In genomic region chr3:160553829-160554228, GRCh38 we compare ENCODE assay signal across 2 cellular contexts.
TF ChIP-seq lines count a peak whose summit lies in the region.

No MANE protein-coding gene starts in this region.

TF ChIP-seq in GM23338, 12 proteins besides CTCF, POLR2A, EP300 and RAD21:
- no peak for TF ChIP-seq REST (IDR thresholded peaks at IDR 0.05; ENCODE audit: unreplicated experiment)
- no peak for TF ChIP-seq ZNF331 (CRISPR knock-in tag; IDR thresholded peaks at IDR 0.05; ENCODE audit: low read depth)
- TF ChIP-seq ETS1 (IDR thresholded peaks at IDR 0.05): no peak
- TF ChIP-seq CREB1 (CRISPR knock-in tag; IDR thresholded peaks at IDR 0.05; ENCODE audit: low read depth): no peak
- no peak for TF ChIP-seq EZH2 (IDR thresholded peaks at IDR 0.05; ENCODE audit: low read depth, unreplicated experiment)
- no peak for TF ChIP-seq STAT1 (IDR thresholded peaks at IDR 0.05; ENCODE audit: unreplicated experiment)
- TF ChIP-seq EZH2phosphoT487 (IDR thresholded peaks at IDR 0.05; ENCODE audit: unreplicated experiment): no peak
- no peak for TF ChIP-seq POLR2AphosphoS5 (IDR thresholded peaks at IDR 0.05; ENCODE audit: low read depth)
- TF ChIP-seq ZNF114 (CRISPR knock-in tag; IDR thresholded peaks at IDR 0.05): no peak
- no peak for TF ChIP-seq NANOG (IDR thresholded peaks at IDR 0.05; ENCODE audit: borderline replicate concordance)
- no peak for TF ChIP-seq ZNF462 (CRISPR knock-in tag; IDR thresholded peaks at IDR 0.05)

TF ChIP-seq in H1, 55 proteins besides CTCF, POLR2A, EP300 and RAD21:
- TF ChIP-seq PHF8 (conservative IDR thresholded peaks at IDR 0.05; ENCODE audit: low read depth, low read length) (no peak), SIN3A (conservative IDR thresholded peaks at IDR 0.05 in 1 of 2, IDR thresholded peaks at IDR 0.05 in 1 of 2; ENCODE audit: low read depth in 1 of 2, low read length in 2 of 2) (no peak), EGR1 (IDR thresholded peaks at IDR 0.05; ENCODE audit: borderline replicate concordance, low read depth, low read length) (no peak), GABPA (IDR thresholded peaks at IDR 0.05; ENCODE audit: borderline replicate concordance, insufficient read depth, low read length) (no peak), POU5F1 (IDR thresholded peaks at IDR 0.05; ENCODE audit: low read depth, low read length) (no peak), SAP30 (IDR thresholded peaks at IDR 0.05; ENCODE audit: insufficient read depth, insufficient replicate concordance, low read length) (no peak), RFX5 (IDR thresholded peaks at IDR 0.05; ENCODE audit: borderline replicate concordance, low read depth, low read length) (no peak), KDM4A (IDR thresholded peaks at IDR 0.05; ENCODE audit: low read depth, low read length, severe bottlenecking) (no peak), MAFK (IDR thresholded peaks at IDR 0.05; ENCODE audit: low read depth, low read length) (no peak), KDM5A (IDR thresholded peaks at IDR 0.05; ENCODE audit: low read length) (no peak), CBX5 (IDR thresholded peaks at IDR 0.05; ENCODE audit: low read depth, low read length) (no peak), JUN (IDR thresholded peaks at IDR 0.05; ENCODE audit: low read depth, low read length) (no peak), E2F6 (IDR thresholded peaks at IDR 0.05) (no peak), ATF2 (IDR thresholded peaks at IDR 0.05; ENCODE audit: low read length) (no peak), HDAC2 (IDR thresholded peaks at IDR 0.05; ENCODE audit: borderline replicate concordance in 1 of 2, low read depth in 2 of 2, low read length in 2 of 2) (no peak), TAF1 (IDR thresholded peaks at IDR 0.05; ENCODE audit: low read depth, low read length) (no peak), CREB1 (IDR thresholded peaks at IDR 0.05) (no peak), MAX (IDR thresholded peaks at IDR 0.05) (no peak)
TF ChIP-seq in H1: peak in this region for 0.
